In the genomic region with DNA sequence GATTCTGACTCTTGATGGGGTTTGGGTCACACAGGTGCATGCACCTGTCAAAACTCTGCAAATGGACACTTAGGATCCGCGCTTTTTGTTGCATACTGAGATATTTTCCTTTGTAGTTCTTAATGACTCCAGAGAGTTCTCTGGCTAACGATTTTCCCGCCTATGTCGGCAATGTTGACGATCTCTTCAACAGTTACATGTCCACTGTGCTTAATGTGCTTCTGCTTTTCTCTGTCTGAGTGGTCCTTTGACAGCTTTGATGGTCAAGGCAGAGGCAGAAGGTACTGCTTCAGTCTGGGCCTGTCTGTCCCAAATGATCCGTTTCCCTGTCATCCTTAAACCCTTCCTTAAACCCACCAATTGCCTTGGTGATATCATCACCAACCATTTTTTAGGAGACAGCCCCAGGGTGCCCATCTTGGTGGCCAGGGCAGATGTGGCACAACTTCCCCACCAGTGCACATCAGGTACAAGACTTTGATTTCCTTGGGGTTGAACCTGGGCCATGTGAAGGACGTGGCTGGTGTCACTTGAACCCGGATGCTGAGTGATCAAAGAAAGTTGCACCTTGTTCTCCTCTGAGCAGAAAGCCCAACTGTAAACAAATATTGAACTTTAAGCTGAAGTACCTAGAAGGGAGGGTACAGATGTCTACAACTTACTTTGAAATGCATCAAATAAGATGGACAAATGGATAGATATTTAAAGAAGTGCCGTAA, we compare ENCODE assay signal across 32 cellular contexts. TPM values are rescaled to one million over a fixed set of nuclear protein-coding genes. Genes with fewer than 3 reads are reported as not detected.
"Had no signal": no experiment of that assay in that cellular context is flagged by ENCODE, and none has a peak within 500 bp of the region (broad histone marks: within the 10 kb centered on the region; RNA-seq: fewer than 3 reads in every experiment).

No MANE protein-coding gene starts in this region.

- H3K36me3 ChIP-seq: adrenal gland, cardiac muscle cell, esophagus muscularis mucosa, gastroesophageal sphincter had no signal

- DNase-seq: activated CD4-positive, alpha-beta memory T cell treated with anti-CD3 and anti-CD28 coated beads, Interleukin-2, amount 10 ng/mL, durations not matched to agents 7 days and 5 days; activated CD4-positive, alpha-beta T cell treated with anti-CD3 and anti-CD28 coated beads for 36 hours; activated CD4-positive, alpha-beta T cell treated with anti-CD3 and anti-CD28 coated beads, Interleukin-2, amount 10 ng/mL, durations not matched to agents 24 days and 14 days; activated CD4-positive, CD25-positive, alpha-beta regulatory T cell; activated CD4-positive, CD25-positive, alpha-beta regulatory T cell treated with anti-CD3 and anti-CD28 coated beads, Interleukin-2, amount 50 U/mL, for 72 hours; activated CD8-positive, alpha-beta memory T cell treated with anti-CD3 and anti-CD28 coated beads, Interleukin-2, amount 50 U/mL, for 4 hours; activated effector memory CD4-positive, alpha-beta T cell treated with anti-CD3 and anti-CD28 coated beads, Interleukin-2, amount 50 U/mL, for 16 hours; activated naive CD4-positive, alpha-beta T cell treated with anti-CD3 and anti-CD28 coated beads for 36 hours; activated naive CD8-positive, alpha-beta T cell treated with anti-CD3 and anti-CD28 coated beads for 36 hours; activated naive CD8-positive, alpha-beta T cell treated with anti-CD3 and anti-CD28 coated beads, Interleukin-2, amount 50 U/mL, for 24 hours; activated T-cell treated with anti-CD3 and anti-CD28 coated beads, Interleukin-2, amount 50 U/mL, for 1 hour; activated T-cell treated with anti-CD3 and anti-CD28 coated beads, Interleukin-2, amount 50 U/mL, for 48 hours; adrenal gland; amygdala; body of pancreas; central memory CD4-positive, alpha-beta T cell; cerebellar nuclear complex; effector memory CD4-positive, alpha-beta T cell; erythroblast; T-helper 2 cell had no signal

- H3K4me3 ChIP-seq: adrenal gland, body of pancreas, cardiac muscle cell, coronary artery, dorsolateral prefrontal cortex, esophagus muscularis mucosa, gastroesophageal sphincter had no signal

- H3K9me3 ChIP-seq: adrenal gland, body of pancreas, esophagus muscularis mucosa, gastroesophageal sphincter had no signal

- H3K27me3 ChIP-seq: adrenal gland, body of pancreas had no signal

- H3K4me1 ChIP-seq: esophagus muscularis mucosa, gastroesophageal sphincter had no signal

- ATAC-seq: activated CD4-positive, alpha-beta T cell treated with anti-CD3 and anti-CD28 coated beads for 36 hours; activated naive CD8-positive, alpha-beta T cell treated with anti-CD3 and anti-CD28 coated beads, Interleukin-2, amount 50 U/mL, for 24 hours; body of pancreas; gastroesophageal sphincter had no signal

- H3K27ac ChIP-seq: adrenal gland, body of pancreas, cardiac muscle cell, coronary artery, esophagus muscularis mucosa, gastroesophageal sphincter had no signal

RNA-seq across cellular contexts. Expression of a gene that starts 10.7 kb away (rescaled TPM):
- total RNA-seq: activated CD4-positive, alpha-beta memory T cell treated with anti-CD3 and anti-CD28 coated beads, Interleukin-2, amount 10 ng/mL, durations not matched to agents 7 days and 5 days; activated CD4-positive, alpha-beta T cell treated with anti-CD3 and anti-CD28 coated beads for 36 hours; activated CD4-positive, alpha-beta T cell treated with anti-CD3 and anti-CD28 coated beads, Interleukin-2, amount 10 ng/mL, durations not matched to agents 24 days and 14 days; activated naive CD4-positive, alpha-beta T cell treated with anti-CD3 and anti-CD28 coated beads for 36 hours; activated naive CD8-positive, alpha-beta T cell treated with anti-CD3 and anti-CD28 coated beads for 36 hours; activated T-helper 1 cell treated with anti-CD3 and anti-CD28 coated beads, Interleukin-12 subunit alpha, Interleukin-12 subunit beta, Interleukin-2, Interleukin-4 antibody, amounts not matched to agents 30 ng/mL and 10 ng/mL and 1 ng/mL, durations not matched to agents 14 hours and 24 hours and 36 hours; activated T-helper 2 cell treated with anti-CD3 and anti-CD28 coated beads, Interferon-gamma antibody, Interleukin-2, Interleukin-4, amounts not matched to agents 10 μg/mL and 5 μg/mL and 100 μg/mL, durations not matched to agents 14 hours and 24 hours and 36 hours; aorta; body of pancreas; cardiac muscle cell; dorsolateral prefrontal cortex; esophagus muscularis mucosa; fibroblast of lung; fibroblast of villous mesenchyme; glomerular endothelial cell; T-helper 1 cell treated with Interleukin-12 subunit alpha and Interleukin-12 subunit beta and Interleukin-4 antibody, amounts not matched to agents 30 ng/mL and 1 ng/mL, for 36 hours had no signal
- polyA plus RNA-seq: cardiac muscle cell, fibroblast of lung had no signal

RNA-seq across cellular contexts. Expression of a gene that starts 36.5 kb away (rescaled TPM):
- total RNA-seq: activated CD4-positive, alpha-beta memory T cell treated with anti-CD3 and anti-CD28 coated beads, Interleukin-2, amount 10 ng/mL, durations not matched to agents 7 days and 5 days; activated CD4-positive, alpha-beta T cell treated with anti-CD3 and anti-CD28 coated beads for 36 hours; activated CD4-positive, alpha-beta T cell treated with anti-CD3 and anti-CD28 coated beads, Interleukin-2, amount 10 ng/mL, durations not matched to agents 24 days and 14 days; activated naive CD4-positive, alpha-beta T cell treated with anti-CD3 and anti-CD28 coated beads for 36 hours; activated naive CD8-positive, alpha-beta T cell treated with anti-CD3 and anti-CD28 coated beads for 36 hours; activated T-helper 1 cell treated with anti-CD3 and anti-CD28 coated beads, Interleukin-12 subunit alpha, Interleukin-12 subunit beta, Interleukin-2, Interleukin-4 antibody, amounts not matched to agents 30 ng/mL and 10 ng/mL and 1 ng/mL, durations not matched to agents 14 hours and 24 hours and 36 hours; activated T-helper 2 cell treated with anti-CD3 and anti-CD28 coated beads, Interferon-gamma antibody, Interleukin-2, Interleukin-4, amounts not matched to agents 10 μg/mL and 5 μg/mL and 100 μg/mL, durations not matched to agents 14 hours and 24 hours and 36 hours; adrenal gland; aorta; body of pancreas; cardiac muscle cell; dorsolateral prefrontal cortex; esophagus muscularis mucosa; fibroblast of lung; fibroblast of villous mesenchyme; gastroesophageal sphincter; glomerular endothelial cell; T-helper 1 cell treated with Interleukin-12 subunit alpha and Interleukin-12 subunit beta and Interleukin-4 antibody, amounts not matched to agents 30 ng/mL and 1 ng/mL, for 36 hours had no signal
- polyA plus RNA-seq: adrenal gland, aorta, cardiac muscle cell, fibroblast of lung had no signal

RNA-seq across cellular contexts. Expression of a gene that starts 55.2 kb away (rescaled TPM):
- total RNA-seq: activated CD4-positive, alpha-beta memory T cell treated with anti-CD3 and anti-CD28 coated beads, Interleukin-2, amount 10 ng/mL, durations not matched to agents 7 days and 5 days; activated CD4-positive, alpha-beta T cell treated with anti-CD3 and anti-CD28 coated beads for 36 hours; activated CD4-positive, alpha-beta T cell treated with anti-CD3 and anti-CD28 coated beads, Interleukin-2, amount 10 ng/mL, durations not matched to agents 24 days and 14 days; activated naive CD4-positive, alpha-beta T cell treated with anti-CD3 and anti-CD28 coated beads for 36 hours; activated naive CD8-positive, alpha-beta T cell treated with anti-CD3 and anti-CD28 coated beads for 36 hours; activated T-helper 1 cell treated with anti-CD3 and anti-CD28 coated beads, Interleukin-12 subunit alpha, Interleukin-12 subunit beta, Interleukin-2, Interleukin-4 antibody, amounts not matched to agents 30 ng/mL and 10 ng/mL and 1 ng/mL, durations not matched to agents 14 hours and 24 hours and 36 hours; activated T-helper 2 cell treated with anti-CD3 and anti-CD28 coated beads, Interferon-gamma antibody, Interleukin-2, Interleukin-4, amounts not matched to agents 10 μg/mL and 5 μg/mL and 100 μg/mL, durations not matched to agents 14 hours and 24 hours and 36 hours; adrenal gland; aorta; body of pancreas; cardiac muscle cell; dorsolateral prefrontal cortex; esophagus muscularis mucosa; fibroblast of lung; fibroblast of villous mesenchyme; gastroesophageal sphincter; glomerular endothelial cell; T-helper 1 cell treated with Interleukin-12 subunit alpha and Interleukin-12 subunit beta and Interleukin-4 antibody, amounts not matched to agents 30 ng/mL and 1 ng/mL, for 36 hours had no signal
- polyA plus RNA-seq: adrenal gland, aorta, cardiac muscle cell, fibroblast of lung had no signal
